Comparison of ENCODE assay signal across 15 cellular contexts in the genomic region with DNA sequence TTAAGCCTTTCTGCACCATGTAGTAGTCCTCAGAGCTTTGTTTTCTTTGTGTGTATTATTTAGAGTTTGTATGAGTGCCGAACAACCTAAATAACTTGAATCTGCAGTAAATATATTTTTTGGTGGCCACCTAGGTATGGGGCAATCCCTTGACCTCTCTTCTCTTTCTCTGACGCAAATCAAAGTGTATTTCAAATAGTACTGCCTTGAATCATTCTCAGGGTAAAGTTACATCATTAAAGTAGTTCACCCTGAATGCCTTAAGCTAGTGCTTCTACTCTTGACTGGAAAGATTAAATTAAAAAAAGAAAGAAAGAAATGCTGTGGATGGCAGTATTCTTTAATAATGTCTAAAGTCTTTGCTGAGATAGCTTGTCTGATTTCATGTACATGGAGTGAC.
DNase-seq lines count a peak whose midpoint lies in the region; ATAC-seq and TF ChIP-seq lines count a peak whose summit lies in the region.
"Had no signal": no experiment of that assay in that cellular context is flagged by ENCODE, and none has a peak within 500 bp of the region (broad histone marks: within the 10 kb centered on the region; RNA-seq: fewer than 3 reads in every experiment).

No MANE protein-coding gene starts in this region.

- intact Hi-C loops in left cardiac atrium (cut with DNase I), result no loop called here
- intact Hi-C loops in heart right ventricle (cut with DNase I), result no loop called here
- intact Hi-C loops in spleen (cut with DNase I; ENCODE audit: low total_unique reads), result no loop called here

- ATAC-seq in left cardiac atrium (peak; percentile 30 to 88), heart right ventricle (no peak), RWPE2 (ENCODE audit: low read depth) (peak; percentile 99), HG02678 (IDR thresholded peaks at IDR 0.05; ENCODE audit: unreplicated experiment) (no peak), GM21786 (IDR thresholded peaks at IDR 0.05; ENCODE audit: unreplicated experiment) (no peak)

- no peak for TF ChIP-seq CTCF in heart right ventricle (IDR thresholded peaks at IDR 0.05)
- no peak for TF ChIP-seq CTCF in RWPE2 (IDR thresholded peaks at IDR 0.05; ENCODE audit: poor library complexity, severe bottlenecking)
- TF ChIP-seq CTCF in fibroblast of pulmonary artery (IDR thresholded peaks at IDR 0.05; ENCODE audit: low read length, missing control alignments), result no peak
- no peak for TF ChIP-seq CTCF in spleen (IDR thresholded peaks at IDR 0.05 in 8 of 11, conservative IDR thresholded peaks at IDR 0.05 in 3 of 11)
- no peak for TF ChIP-seq CTCF in smooth muscle cell (IDR thresholded peaks at IDR 0.05; ENCODE audit: borderline replicate concordance, insufficient read depth, poor library complexity, severe bottlenecking)

- no peaks in the 10 kb centered on the region for H3F3A ChIP-seq in smooth muscle cell (ENCODE audit: low read depth)

- H3K9ac ChIP-seq in smooth muscle cell (ENCODE audit: low read depth), result no peak overlapping the region

- no peak overlapping the region for H2AFZ ChIP-seq in smooth muscle cell (ENCODE audit: low read depth)

- H3K9me3 ChIP-seq in heart right ventricle (peaks cover 0 to 17% (median 0%) of the 10 kb centered on the region in 11 donors), RWPE2 (ENCODE audit: severe bottlenecking) (no peaks in the 10 kb centered on the region), spleen (peaks cover 0 to 8% (median 0%) of the 10 kb centered on the region in 8 donors), smooth muscle cell (replicated peaks; ENCODE audit: low read depth) (no peaks in the 10 kb centered on the region)

- DNase-seq in left cardiac atrium (no peak), heart right ventricle (no peak), RWPE2 (ENCODE audit: low spot score) (no peak), fibroblast of pulmonary artery (ENCODE audit: low read depth) (peak; percentile 59), spleen (no peak), smooth muscle cell (lab: John Stamatoyannopoulos, UW; ENCODE audit: unreplicated experiment) (no peak)
- DNase-seq: GF-D8, H9, NCI-H1417 treated with DMSO at 0.1 percent for 48 hours, NCI-H2029, NCI-H510A treated with DMSO at 0.1 percent for 48 hours had no signal

- no peak overlapping the region for H3K4me3 ChIP-seq in heart right ventricle
- H3K4me3 ChIP-seq in RWPE2 (ENCODE audit: severe bottlenecking), result no peak overlapping the region
- no peak overlapping the region for H3K4me3 ChIP-seq in fibroblast of pulmonary artery (replicated peaks; ENCODE audit: low read depth, low read length)
- no peak overlapping the region for H3K4me3 ChIP-seq in spleen
- H3K4me3 ChIP-seq in smooth muscle cell, result no peak overlapping the region

- H3K36me3 ChIP-seq in heart right ventricle (no peaks in the 10 kb centered on the region), RWPE2 (ENCODE audit: low read depth) (no peaks in the 10 kb centered on the region), spleen (no peaks in the 10 kb centered on the region), smooth muscle cell (ENCODE audit: low read depth) (no peaks in the 10 kb centered on the region)

- H3K79me2 ChIP-seq in smooth muscle cell (ENCODE audit: low read depth), result no peaks in the 10 kb centered on the region

- no peaks in the 10 kb centered on the region for H4K20me1 ChIP-seq in smooth muscle cell (ENCODE audit: low read depth)

- H3K4me2 ChIP-seq in smooth muscle cell, result no peak overlapping the region

- H3K27me3 ChIP-seq in heart right ventricle (no peaks in the 10 kb centered on the region), RWPE2 (ENCODE audit: insufficient read depth, poor library complexity, severe bottlenecking) (no peaks in the 10 kb centered on the region), spleen (replicated peaks in 1 of 7) (no peaks in the 10 kb centered on the region), smooth muscle cell (ENCODE audit: low read depth) (no peaks in the 10 kb centered on the region)

- WGBS in heart right ventricle, 2 donors, result 67 to 79% methylated on average over 2 of the region's 2 CpGs
- WGBS in spleen, 5 donors, result 72 to 82% (median 76%) methylated on average over 2 of the region's 2 CpGs
- WGBS in smooth muscle cell (ENCODE audit: low lambda C conversion rate), result 83% methylated on average over 2 of the region's 2 CpGs

- H3K4me1 ChIP-seq in heart right ventricle (no peaks in the 10 kb centered on the region), RWPE2 (ENCODE audit: insufficient read depth, poor library complexity, severe bottlenecking) (peaks cover 21% of the 10 kb centered on the region), spleen (no peaks in the 10 kb centered on the region), smooth muscle cell (ENCODE audit: low read depth) (no peaks in the 10 kb centered on the region)

- H3K27ac ChIP-seq in heart right ventricle (no peak overlapping the region), RWPE2 (ENCODE audit: poor library complexity, severe bottlenecking) (peak overlapping the region; percentile 38), spleen (no peak overlapping the region), smooth muscle cell (ENCODE audit: low read depth) (no peak overlapping the region)
- H3K27ac ChIP-seq: C4-2B, HL-60 had no signal

- TF ChIP-seq POLR2A in spleen (IDR thresholded peaks at IDR 0.05), result no peak

Comparison
In these comparisons a context has a peak if more than half of its experiments do, and no peak if none do; other contexts are left out.
1. ATAC-seq: peak in left cardiac atrium (2 of 2) and RWPE2 (single experiment); none in heart right ventricle (0 of 8), HG02678 (single experiment) and GM21786 (single experiment).